ENCODE assay signal across 34 cellular contexts in the genomic region with DNA sequence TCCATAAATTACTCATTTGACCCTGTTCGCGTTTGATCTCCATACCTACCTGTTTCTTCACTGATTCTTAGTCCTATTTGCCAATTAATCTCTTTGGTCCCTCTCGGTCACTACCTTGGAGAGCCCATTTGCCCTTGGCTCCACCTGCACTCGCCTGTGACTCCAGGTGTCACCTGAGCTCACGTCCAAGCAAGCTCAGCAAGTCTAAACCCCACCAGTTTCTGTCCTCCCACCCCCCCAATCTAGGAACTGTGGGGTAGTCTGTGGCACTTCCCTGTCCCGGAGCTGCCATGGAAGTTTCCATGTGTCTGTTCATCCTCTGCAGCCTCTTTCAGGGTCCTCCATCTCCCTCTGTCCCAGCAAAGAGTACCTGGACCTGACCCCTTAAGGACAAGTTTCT.
"Had no signal": no experiment of that assay in that cellular context is flagged by ENCODE, and none has a peak within 500 bp of the region (broad histone marks: within the 10 kb centered on the region; RNA-seq: fewer than 3 reads in every experiment).

No MANE protein-coding gene starts in this region.

- H3K9me3 ChIP-seq: ascending aorta, MG63, Peyer's patch, SJSA1, SK-N-SH had no signal

- H3K27me3 ChIP-seq: ascending aorta, cardiac muscle cell, Peyer's patch had no signal

- H3K4me1 Mint-ChIP-seq: WTC11 had no signal

- H3K4me3 ChIP-seq: ascending aorta, cardiac muscle cell, MG63, Peyer's patch, SJSA1 had no signal

- DNase-seq: activated CD4-positive, alpha-beta memory T cell treated with anti-CD3 and anti-CD28 coated beads, Interleukin-2, amount 10 ng/mL, durations not matched to agents 7 days and 5 days; activated CD4-positive, alpha-beta T cell treated with anti-CD3 and anti-CD28 coated beads for 36 hours; activated gamma-delta T cell; activated naive CD4-positive, alpha-beta T cell treated with Interleukin-2 at 50 U/mL for 16 hours; activated naive CD8-positive, alpha-beta T cell treated with anti-CD3 and anti-CD28 coated beads, Interleukin-2, amount 10 ng/mL, durations not matched to agents 7 days and 5 days; activated T-cell treated with anti-CD3 and anti-CD28 coated beads, Interleukin-2, amount 50 U/mL, for 24 hours; amygdala; Kasumi-1; KG1; MG63; NCI-H1048; NCI-H1436 treated with DMSO at 0.1 percent for 48 hours; NCI-H1694 treated with DMSO at 0.1 percent for 48 hours; NCI-H2029; NCI-H2107; NCI-H2171; NCI-H510A; NCI-H526; NCI-H748 treated with DMSO at 0.1 percent for 48 hours; NK-92 treated with Interleukin-12 subunit alpha and Interleukin-12 subunit beta, amount 100 ng/mL, for 24 hours; PC-3; Peyer's patch; RPMI8226; SHP77 treated with DMSO at 0.1 percent for 48 hours; SK-N-SH had no signal

- H3K4me1 ChIP-seq: ascending aorta, SJSA1 had no signal

- H3K27ac ChIP-seq: ascending aorta, cardiac muscle cell, Peyer's patch, SJSA1 had no signal

- H3K9me3 Mint-ChIP-seq: activated CD4-positive, alpha-beta memory T cell treated with anti-CD3 and anti-CD28 coated beads, Interleukin-2, amount 10 ng/mL, durations not matched to agents 7 days and 5 days; activated naive CD4-positive, alpha-beta T cell treated with anti-CD3 and anti-CD28 coated beads, Interleukin-2, amount 50 U/mL, for 24 hours; activated T-helper 2 cell treated with anti-CD3 and anti-CD28 coated beads, Interferon-gamma antibody, Interleukin-2, Interleukin-4, amounts not matched to agents 10 μg/mL and 5 μg/mL and 100 μg/mL, durations not matched to agents 14 hours and 24 hours and 36 hours; central memory CD8-positive, alpha-beta T cell; T-helper 1 cell treated with Interleukin-12 subunit alpha and Interleukin-12 subunit beta and Interleukin-4 antibody, amounts not matched to agents 30 μg/mL and 1 μg/mL, for 36 hours; T-helper 2 cell treated with Interferon-gamma antibody and Interleukin-4, amounts not matched to agents 5 μg/mL and 100 μg/mL, for 36 hours; WTC11 had no signal

- H3K36me3 Mint-ChIP-seq: WTC11 had no signal

- H3K4me3 Mint-ChIP-seq: activated CD4-positive, alpha-beta memory T cell treated with anti-CD3 and anti-CD28 coated beads, Interleukin-2, amount 10 ng/mL, durations not matched to agents 7 days and 5 days; activated CD4-positive, alpha-beta T cell treated with anti-CD3 and anti-CD28 coated beads for 36 hours; activated naive CD4-positive, alpha-beta T cell treated with anti-CD3 and anti-CD28 coated beads, Interleukin-2, amount 50 U/mL, for 24 hours; activated naive CD8-positive, alpha-beta T cell treated with anti-CD3 and anti-CD28 coated beads, Interleukin-2, amount 10 ng/mL, durations not matched to agents 7 days and 5 days; activated T-cell treated with anti-CD3 and anti-CD28 coated beads, Interleukin-2, amount 50 U/mL, for 24 hours; central memory CD8-positive, alpha-beta T cell; T-helper 1 cell treated with Interleukin-12 subunit alpha and Interleukin-12 subunit beta and Interleukin-4 antibody, amounts not matched to agents 30 μg/mL and 1 μg/mL, for 36 hours; T-helper 2 cell treated with Interferon-gamma antibody and Interleukin-4, amounts not matched to agents 5 μg/mL and 100 μg/mL, for 36 hours; WTC11 had no signal

- H3K9ac ChIP-seq: SK-N-SH had no signal

- H3K36me3 ChIP-seq: ascending aorta, cardiac muscle cell, MG63, Peyer's patch, SJSA1 had no signal

- H3K27ac Mint-ChIP-seq: activated CD4-positive, alpha-beta memory T cell treated with anti-CD3 and anti-CD28 coated beads, Interleukin-2, amount 10 ng/mL, durations not matched to agents 7 days and 5 days; activated CD4-positive, alpha-beta T cell treated with anti-CD3 and anti-CD28 coated beads for 36 hours; activated naive CD4-positive, alpha-beta T cell treated with anti-CD3 and anti-CD28 coated beads, Interleukin-2, amount 50 U/mL, for 24 hours; activated naive CD8-positive, alpha-beta T cell treated with anti-CD3 and anti-CD28 coated beads, Interleukin-2, amount 10 ng/mL, durations not matched to agents 7 days and 5 days; activated T-cell treated with anti-CD3 and anti-CD28 coated beads, Interleukin-2, amount 50 U/mL, for 24 hours; activated T-helper 2 cell treated with anti-CD3 and anti-CD28 coated beads, Interferon-gamma antibody, Interleukin-2, Interleukin-4, amounts not matched to agents 10 μg/mL and 5 μg/mL and 100 μg/mL, durations not matched to agents 14 hours and 24 hours and 36 hours; T-helper 1 cell treated with Interleukin-12 subunit alpha and Interleukin-12 subunit beta and Interleukin-4 antibody, amounts not matched to agents 30 μg/mL and 1 μg/mL, for 36 hours; T-helper 2 cell treated with Interferon-gamma antibody and Interleukin-4, amounts not matched to agents 5 μg/mL and 100 μg/mL, for 36 hours; WTC11 had no signal
